In the genomic region with DNA sequence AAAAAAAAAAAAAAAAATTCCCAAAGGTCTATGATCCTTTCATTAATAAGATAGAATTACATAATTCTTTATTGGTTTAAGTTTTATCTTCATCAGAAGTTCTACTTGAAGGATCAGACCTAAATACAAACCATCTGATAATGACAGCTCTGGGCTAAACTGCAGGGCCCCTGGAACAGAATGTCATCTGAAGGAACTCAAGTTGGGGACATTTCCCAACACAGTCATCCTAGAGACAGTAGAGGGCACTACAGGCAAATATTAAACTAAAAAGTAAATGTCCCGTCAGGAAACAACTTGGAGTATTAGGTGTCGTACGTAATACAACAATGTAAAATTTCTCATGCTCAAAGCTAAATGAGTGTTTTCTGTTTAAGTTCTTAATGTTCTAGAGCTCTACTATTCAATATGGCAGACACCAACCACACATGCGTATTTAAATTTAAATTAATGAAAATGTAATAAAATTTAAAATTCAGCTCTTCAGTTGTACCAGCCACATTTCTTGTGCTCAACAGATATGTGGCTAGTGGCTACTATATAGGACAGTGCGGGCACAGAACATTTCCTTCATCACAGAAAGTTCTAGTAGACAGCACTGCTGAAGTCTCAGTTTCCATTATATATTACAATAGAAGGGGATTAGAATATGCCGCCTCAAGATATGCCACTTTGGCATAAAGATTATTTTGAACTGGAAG, we compare ENCODE assay signal across 9 cellular contexts. TPM values are rescaled to one million over a fixed set of nuclear protein-coding genes. Genes with fewer than 3 reads are reported as not detected.
DNase-seq lines count a peak whose midpoint lies in the region; ATAC-seq, FAIRE-seq and TF ChIP-seq lines count a peak whose summit lies in the region.
"Had no signal": no experiment of that assay in that cellular context is flagged by ENCODE, and none has a peak within 500 bp of the region (broad histone marks: within the 10 kb centered on the region; RNA-seq: fewer than 3 reads in every experiment).

No MANE protein-coding gene starts in this region.

- peak; percentile 75 for FAIRE-seq in RCC 7860 (lab: Jason Lieb, UNC)

- CTCF ChIA-PET in activated CD8-positive, alpha-beta memory T cell treated with anti-CD3 and anti-CD28 coated beads, Interleukin-2, amount 10 ng/mL, durations not matched to agents 7 days and 5 days (lab: Charles Lee), result interaction anchor here (0.6 to 2.1 kb wide), 21 partner anchors 9 to 473 kb away, joined by 3 to 15 read pairs (median 4); a partner anchor contains a TSS

- no peaks in the 10 kb centered on the region for H3K9me3 Mint-ChIP-seq in activated CD8-positive, alpha-beta memory T cell treated with anti-CD3 and anti-CD28 coated beads, Interleukin-2, amount 10 ng/mL, durations not matched to agents 7 days and 5 days (ENCODE audit: low read depth)
- no peaks in the 10 kb centered on the region for H3K9me3 Mint-ChIP-seq in endodermal cell

- no peak overlapping the region for H3K4me3 Mint-ChIP-seq in activated CD8-positive, alpha-beta memory T cell treated with anti-CD3 and anti-CD28 coated beads, Interleukin-2, amount 10 ng/mL, durations not matched to agents 7 days and 5 days
- H3K4me3 Mint-ChIP-seq in endodermal cell, result no peak overlapping the region

- peak; percentile 73 for ATAC-seq in activated CD8-positive, alpha-beta memory T cell treated with anti-CD3 and anti-CD28 coated beads, Interleukin-2, amount 10 ng/mL, durations not matched to agents 7 days and 5 days
- ATAC-seq in GM21360 (IDR thresholded peaks at IDR 0.05; ENCODE audit: unreplicated experiment), result peak; percentile 67

- H3K27ac ChIP-seq in endodermal cell (ENCODE audit: low read depth, low read length), result no peak overlapping the region
- H3K27ac ChIP-seq: epithelial cell of prostate had no signal

- no peaks in the 10 kb centered on the region for H3K36me3 ChIP-seq in endodermal cell (ENCODE audit: control insufficient read depth, insufficient read depth, low read length)

- no peaks in the 10 kb centered on the region for H3K27me3 ChIP-seq in endodermal cell (ENCODE audit: control insufficient read depth, insufficient read depth, low read length, poor library complexity, severe bottlenecking)

- H3K9ac ChIP-seq in endodermal cell (ENCODE audit: extremely low read depth, low read length, poor library complexity, severe bottlenecking), result no peak overlapping the region

- H3K36me3 Mint-ChIP-seq in activated CD8-positive, alpha-beta memory T cell treated with anti-CD3 and anti-CD28 coated beads, Interleukin-2, amount 10 ng/mL, durations not matched to agents 7 days and 5 days, result no peaks in the 10 kb centered on the region
- H3K36me3 Mint-ChIP-seq in endodermal cell (ENCODE audit: low read depth), result no peaks in the 10 kb centered on the region

- peak; percentile 79 for TF ChIP-seq CTCF in endodermal cell (conservative IDR thresholded peaks at IDR 0.05)

- peaks cover 1% of the 10 kb centered on the region for H3K4me1 Mint-ChIP-seq in activated CD8-positive, alpha-beta memory T cell treated with anti-CD3 and anti-CD28 coated beads, Interleukin-2, amount 10 ng/mL, durations not matched to agents 7 days and 5 days
- peaks cover 19% of the 10 kb centered on the region for H3K4me1 Mint-ChIP-seq in endodermal cell

- H3K9me3 ChIP-seq in endodermal cell (ENCODE audit: control insufficient read depth, low read length), result no peaks in the 10 kb centered on the region

- peaks cover 18% of the 10 kb centered on the region for H3K27me3 Mint-ChIP-seq in activated CD8-positive, alpha-beta memory T cell treated with anti-CD3 and anti-CD28 coated beads, Interleukin-2, amount 10 ng/mL, durations not matched to agents 7 days and 5 days
- no peaks in the 10 kb centered on the region for H3K27me3 Mint-ChIP-seq in endodermal cell (ENCODE audit: insufficient read depth)

- 51 to 83% methylated on average over 3 to 5 of the region's 6 CpGs for WGBS in endodermal cell (ENCODE audit: insufficient coverage in 1 of 2, insufficient read length in 1 of 2), 2 experiments

- H3K27ac Mint-ChIP-seq in activated CD8-positive, alpha-beta memory T cell treated with anti-CD3 and anti-CD28 coated beads, Interleukin-2, amount 10 ng/mL, durations not matched to agents 7 days and 5 days, result no peak overlapping the region
- no peak overlapping the region for H3K27ac Mint-ChIP-seq in endodermal cell

- no peak for DNase-seq in activated CD8-positive, alpha-beta memory T cell treated with anti-CD3 and anti-CD28 coated beads, Interleukin-2, amount 10 ng/mL, durations not matched to agents 7 days and 5 days
- no peak for DNase-seq in activated CD8-positive, alpha-beta memory T cell treated with anti-CD3 and anti-CD28 coated beads, Interleukin-2, amount 50 U/mL, for 4 hours
- peak; percentile 83 for DNase-seq in HT-29 (ENCODE audit: low spot score)
- peak; percentile 62 for DNase-seq in RCC 7860 (ENCODE audit: low spot score)
- DNase-seq in endodermal cell, result peak; percentile 47
- peak; percentile 72 for DNase-seq in midbrain (lab: John Stamatoyannopoulos, UW)
- DNase-seq in cortex of kidney (lab: John Stamatoyannopoulos, UW), result no peak

- H3K4me3 ChIP-seq in endodermal cell (ENCODE audit: low read length), result no peak overlapping the region

- peaks cover 12% of the 10 kb centered on the region for H3K4me1 ChIP-seq in endodermal cell (ENCODE audit: control insufficient read depth, insufficient read depth, low read length)

RNA-seq across cellular contexts. Expression of a gene that starts 21.8 kb away (rescaled TPM):
- 10 to 100 TPM; 26.3 to 29.5 TPM for total RNA-seq in activated CD8-positive, alpha-beta memory T cell treated with anti-CD3 and anti-CD28 coated beads, Interleukin-2, amount 10 ng/mL, durations not matched to agents 7 days and 5 days
- 43.3 and 44.5 TPM in 2 replicates for total RNA-seq in HT-29 (2014; rRNA removed; shearing (Covaris generic))
- 10 to 100 TPM; 31.3 to 33.4 TPM for total RNA-seq in endodermal cell
- 23.2 TPM for polyA plus RNA-seq in endodermal cell (2013, experiment 1 of 2)
- 22.0 TPM for polyA plus RNA-seq in endodermal cell (2013, experiment 2 of 2)

RNA-seq across cellular contexts. Expression of a gene that starts 32.1 kb away (rescaled TPM):
- total RNA-seq in activated CD8-positive, alpha-beta memory T cell treated with anti-CD3 and anti-CD28 coated beads, Interleukin-2, amount 10 ng/mL, durations not matched to agents 7 days and 5 days, result 1 to 10 TPM; 1.1 to 3.8 TPM
- total RNA-seq in HT-29 (2014; rRNA removed; shearing (Covaris generic)), result 145 and 147 TPM in 2 replicates
- 10 to 100 TPM; 12.6 to 14.2 TPM for total RNA-seq in endodermal cell
- 5.4 TPM for polyA plus RNA-seq in endodermal cell (2013, experiment 1 of 2)
- polyA plus RNA-seq in endodermal cell (2013, experiment 2 of 2), result 6.1 TPM

Comparison
In these comparisons a context has a peak if more than half of its experiments do, and no peak if none do; other contexts are left out.
1. DNase-seq: peak in HT-29 (single experiment), RCC 7860 (single experiment), endodermal cell (single experiment) and midbrain (single experiment); none in activated CD8-positive, alpha-beta memory T cell treated with anti-CD3 and anti-CD28 coated beads, Interleukin-2, amount 10 ng/mL, durations not matched to agents 7 days and 5 days (single experiment), activated CD8-positive, alpha-beta memory T cell treated with anti-CD3 and anti-CD28 coated beads, Interleukin-2, amount 50 U/mL, for 4 hours (single experiment) and cortex of kidney (single experiment).